In genomic region chr12:50297027-50297426, GRCh38 we compare ENCODE assay signal across 24 cellular contexts. TPM values are rescaled to one million over a fixed set of nuclear protein-coding genes. Genes with fewer than 3 reads are reported as not detected.
DNase-seq lines count a peak whose midpoint lies in the region; ATAC-seq, FAIRE-seq and TF ChIP-seq lines count a peak whose summit lies in the region.
"Had no signal": no experiment of that assay in that cellular context is flagged by ENCODE, and none has a peak within 500 bp of the region (broad histone marks: within the 10 kb centered on the region; RNA-seq: fewer than 3 reads in every experiment).

No MANE protein-coding gene starts in this region.

- intact Hi-C loops in left ventricle myocardium inferior (cut with micrococcal nuclease) (no loop called here), cardiac septum (cut with DNase I) (no loop called here), esophagus squamous epithelium (cut with DNase I) (no loop called here), pancreas (cut with DNase I) (no loop called here), vagina (cut with DNase I) (no loop called here)

- WGBS in esophagus squamous epithelium, 2 donors, result 13 to 24% methylated on average over 3 of the region's 3 CpGs
- 61 to 67% methylated on average over 3 of the region's 3 CpGs for WGBS in pancreas, 2 donors

- peak in 2 of 4 donors; percentile 62 to 70 for ATAC-seq in pancreas
- no peak for ATAC-seq in GM21717 (IDR thresholded peaks at IDR 0.05; ENCODE audit: unreplicated experiment)
- ATAC-seq: A549; stimulated activated naive B cell treated with anti-CD40 and anti-IgM and Interleukin-4, amounts not matched to agents 10 μg/mL and 1 μg/mL and 100 μg/mL, for 72 hours had no signal

- peak; percentile 66 for FAIRE-seq in pancreas (lab: Jason Lieb, UNC)
- FAIRE-seq: A549 had no signal

- H3K27me3 ChIP-seq in left ventricle myocardium inferior (ENCODE audit: low read depth), result no peaks in the 10 kb centered on the region
- H3K27me3 ChIP-seq in esophagus squamous epithelium, result no peaks in the 10 kb centered on the region
- no peaks in the 10 kb centered on the region for H3K27me3 ChIP-seq in pancreas
- H3K27me3 ChIP-seq in vagina, result no peaks in the 10 kb centered on the region
- H3K27me3 ChIP-seq: BE2C, MG63, thyroid gland had no signal

- TF ChIP-seq POLR2A in esophagus squamous epithelium (IDR thresholded peaks at IDR 0.05) (no peak), vagina (IDR thresholded peaks at IDR 0.05) (no peak)

- H3K4me3 ChIP-seq in left ventricle myocardium inferior (no peak overlapping the region), esophagus squamous epithelium (no peak overlapping the region), pancreas (no peak overlapping the region), vagina (no peak overlapping the region)
- H3K4me3 ChIP-seq: A549, MG63, thyroid gland had no signal

- H3K9me3 ChIP-seq in left ventricle myocardium inferior (replicated peaks) (peaks cover 4% of the 10 kb centered on the region), esophagus squamous epithelium (no peaks in the 10 kb centered on the region), pancreas (no peaks in the 10 kb centered on the region), vagina (no peaks in the 10 kb centered on the region)
- H3K9me3 ChIP-seq: A549, BE2C, thyroid gland had no signal

- H3K27ac ChIP-seq in left ventricle myocardium inferior (replicated peaks) (peak overlapping the region; percentile 67), esophagus squamous epithelium (peak overlapping the region in 3 of 4 donors; percentile 49 to 65 (median 61)), pancreas (peak overlapping the region in 2 of 4 donors; percentile 20 to 73), vagina (peak overlapping the region; percentile 26)
- H3K27ac ChIP-seq: A549 had no signal

- H3K36me3 ChIP-seq in left ventricle myocardium inferior (peaks cover 5% of the 10 kb centered on the region), esophagus squamous epithelium (no peaks in the 10 kb centered on the region), pancreas (no peaks in the 10 kb centered on the region), vagina (no peaks in the 10 kb centered on the region)
- H3K36me3 ChIP-seq: BE2C, MG63, thyroid gland had no signal

- peaks cover 19% of the 10 kb centered on the region for H3K4me1 ChIP-seq in left ventricle myocardium inferior
- H3K4me1 ChIP-seq in esophagus squamous epithelium, result peaks cover 6 to 25% (median 18%) of the 10 kb centered on the region in 3 donors
- H3K4me1 ChIP-seq in pancreas, result peaks cover 0 to 17% (median 3%) of the 10 kb centered on the region in 3 donors
- H3K4me1 ChIP-seq in vagina, result peaks cover 23% of the 10 kb centered on the region
- H3K4me1 ChIP-seq: A549, BE2C had no signal

- no peak for DNase-seq in left ventricle myocardium inferior
- DNase-seq in cardiac septum (ENCODE audit: low spot score), result no peak
- no peak for DNase-seq in esophagus squamous epithelium (lab: John Stamatoyannopoulos, UW)
- no peak for DNase-seq in pancreas
- DNase-seq in vagina (ENCODE audit: extremely low spot score in 2 of 2), result no peak
- no peak for DNase-seq in activated T-cell treated with anti-CD3 and anti-CD28 coated beads for 4 hours
- DNase-seq in activated naive CD4-positive, alpha-beta T cell treated with anti-CD3 and anti-CD28 coated beads, Interleukin-2, amount 50 U/mL, for 16 hours, result no peak
- DNase-seq: activated CD4-positive, alpha-beta T cell treated with anti-CD3 and anti-CD28 coated beads, Interleukin-2, amount 50 U/mL, for 4 hours; activated CD8-positive, alpha-beta memory T cell treated with anti-CD3 and anti-CD28 coated beads, Interleukin-2, amount 50 U/mL, for 48 hours; activated effector memory CD4-positive, alpha-beta T cell treated with Interleukin-2 at 50 U/mL for 16 hours; BE2C; EL; endodermal cell; glutamatergic neuron; HCEC 1CT; MG63; midbrain; NCI-H146; NCI-H510A treated with DMSO at 0.1 percent for 48 hours; NK-92 treated with Interleukin-12 subunit alpha and Interleukin-12 subunit beta, amount 100 ng/mL, for 24 hours; stimulated activated naive B cell treated with anti-CD40 and anti-IgM and Interleukin-4, amounts not matched to agents 10 μg/mL and 1 μg/mL and 100 μg/mL, for 72 hours; thyroid gland had no signal

- TF ChIP-seq CTCF in left ventricle myocardium inferior (IDR thresholded peaks at IDR 0.05; ENCODE audit: borderline replicate concordance), result no peak
- no peak for TF ChIP-seq CTCF in esophagus squamous epithelium (IDR thresholded peaks at IDR 0.05)
- TF ChIP-seq CTCF in pancreas (IDR thresholded peaks at IDR 0.05), result no peak
- TF ChIP-seq CTCF in vagina (IDR thresholded peaks at IDR 0.05), result no peak

RNA-seq across cellular contexts. Expression of gene LIMA1, which starts 13.7 kb away (rescaled TPM):
- total RNA-seq in left ventricle myocardium inferior (17.1 TPM), cardiac septum (24.3 TPM), esophagus squamous epithelium (10 to 100 TPM; 48.0 to 70.0 (median 62.7) TPM), pancreas (10 to 100 TPM; 17.6 to 50.3 (median 27.2) TPM), vagina (99.2 TPM)
- polyA plus RNA-seq in pancreas, result 10 to 100 TPM; 19.8 to 24.1 TPM
